In genomic region chr5:989961-990530, GRCh38 we compare ENCODE assay signal across 10 cellular contexts. TPM values are rescaled to one million over a fixed set of nuclear protein-coding genes. Genes with fewer than 3 reads are reported as not detected.
DNase-seq lines count a peak whose midpoint lies in the region; ATAC-seq and TF ChIP-seq lines count a peak whose summit lies in the region.
"Had no signal": no experiment of that assay in that cellular context is flagged by ENCODE, and none has a peak within 500 bp of the region (broad histone marks: within the 10 kb centered on the region; RNA-seq: fewer than 3 reads in every experiment).

No MANE protein-coding gene starts in this region.

- TF ChIP-seq CTCF in GM12872 (IDR thresholded peaks at IDR 0.05; ENCODE audit: insufficient read depth, low read depth, low read length) (0 out of 3 replicates have a peak, but pooled peaks have one; percentile 18), WI38 (IDR thresholded peaks at IDR 0.05; ENCODE audit: low read depth, low read length) (0 out of 2 replicates have a peak, but pooled peaks have one; percentile 5)

- DNase-seq in cardiac septum (ENCODE audit: low spot score) (peak; percentile 89), posterior vena cava (ENCODE audit: low spot score) (peak; percentile 88), NCI-H2227 treated with DMSO at 0.1 percent for 48 hours (lab: John Stamatoyannopoulos, UW) (no peak), NCI-H1092 treated with DMSO at 0.1 percent for 48 hours (lab: John Stamatoyannopoulos, UW) (no peak), NCI-H524 treated with DMSO at 0.1 percent for 48 hours (lab: John Stamatoyannopoulos, UW) (no peak)
- DNase-seq: activated CD8-positive, alpha-beta T cell treated with anti-CD3 and anti-CD28 coated beads for 36 hours; NCI-H2081 treated with DMSO at 0.1 percent for 48 hours had no signal

- intact Hi-C loops in cardiac septum (cut with DNase I), result no loop called here
- intact Hi-C loops in posterior vena cava (cut with DNase I), result loop anchor here in 1 of 2 donors (5.0 kb wide), 1 partner anchor 798 kb away; the partner anchor contains the start of gene LRRC14B

- no peak overlapping the region for H3K4me3 ChIP-seq in WI38 (ENCODE audit: low read depth, low read length)

- ATAC-seq in HG03135 (IDR thresholded peaks at IDR 0.05; ENCODE audit: unreplicated experiment), result no peak
- ATAC-seq: activated CD8-positive, alpha-beta T cell treated with anti-CD3 and anti-CD28 coated beads for 36 hours had no signal

RNA-seq across cellular contexts. Expression of gene NKD2, which starts 18.6 kb away (rescaled TPM):
- total RNA-seq in cardiac septum (3.6 TPM), posterior vena cava (1 to 10 TPM; 2.7 to 5.0 TPM)

Comparison
In these comparisons a context has a peak if more than half of its experiments do, and no peak if none do; other contexts are left out.
1. DNase-seq: peak in cardiac septum (single experiment) and posterior vena cava (single experiment); none in NCI-H2227 treated with DMSO at 0.1 percent for 48 hours (single experiment), NCI-H1092 treated with DMSO at 0.1 percent for 48 hours (single experiment) and NCI-H524 treated with DMSO at 0.1 percent for 48 hours (single experiment).